ENCODE assay signal across 9 cellular contexts in the genomic region with DNA sequence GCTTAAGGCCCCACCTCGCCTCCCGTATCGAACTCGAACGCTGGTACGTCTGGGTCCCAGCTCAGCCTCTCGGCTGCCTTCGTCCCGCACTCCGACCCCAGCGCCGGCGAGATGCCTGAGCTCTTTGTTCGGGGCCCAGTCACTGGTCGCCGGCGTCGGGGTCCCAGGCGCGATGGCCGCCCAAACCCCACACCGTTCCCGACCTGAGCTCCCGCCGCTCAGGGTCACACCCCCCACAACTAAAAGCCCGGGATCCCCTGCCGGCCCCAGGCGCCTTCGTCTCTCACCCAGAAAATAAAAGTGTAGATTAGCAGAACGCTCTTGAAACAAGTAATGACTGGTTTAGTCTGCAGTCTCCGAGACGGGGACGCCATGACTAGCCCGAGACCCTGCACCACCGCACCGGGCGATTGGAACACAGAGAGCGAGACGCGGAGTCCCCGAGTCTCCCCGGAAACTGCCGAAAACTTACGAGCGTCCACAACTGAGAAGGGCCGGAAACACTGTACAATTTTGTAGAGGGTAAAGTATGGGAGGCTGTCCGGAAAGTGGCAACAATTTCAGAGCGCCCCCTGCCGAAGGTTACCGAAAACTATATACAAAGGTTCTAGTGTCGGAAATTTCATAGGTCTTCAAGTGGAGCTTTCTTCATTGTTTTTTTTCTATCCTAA. TPM values are rescaled to one million over a fixed set of nuclear protein-coding genes. Genes with fewer than 3 reads are reported as not detected.
DNase-seq lines count a peak whose midpoint lies in the region; ATAC-seq and TF ChIP-seq lines count a peak whose summit lies in the region.
"Had no signal": no experiment of that assay in that cellular context is flagged by ENCODE, and none has a peak within 500 bp of the region (broad histone marks: within the 10 kb centered on the region; RNA-seq: fewer than 3 reads in every experiment).

TSPAN6 (minus strand) TSS at position 486 of the 671 bp plus-strand sequence; CDS start at position 374, 112 bp downstream.

- TF ChIP-seq POLR2A in esophagus muscularis mucosa (IDR thresholded peaks at IDR 0.05; ENCODE audit: low read depth), result no peak

- intact Hi-C loops in esophagus muscularis mucosa (cut with DNase I), result loop anchor here (5.0 kb wide), 1 partner anchor 124 kb away; no protein-coding TSS in a partner anchor

- H3K36me3 ChIP-seq in esophagus muscularis mucosa, result peaks cover 0 to 8% (median 0%) of the 10 kb centered on the region in 4 donors
- H3K36me3 ChIP-seq: BLaER1 treated with 17β-estradiol and CSF1 and Interleukin-3, amounts not matched to agents 10 nM and 100 nM had no signal

- peak; percentile 100 for ATAC-seq in HG03175 (IDR thresholded peaks at IDR 0.05; ENCODE audit: unreplicated experiment)

- DNase-seq in NOMO-1 treated with DMSO at 0.1 percent for 48 hours (lab: John Stamatoyannopoulos, UW; ENCODE audit: unreplicated experiment), result peak; percentile 31
- DNase-seq in NOMO-1 treated with dmso at 0.1 percent for 144 hours (lab: John Stamatoyannopoulos, UW; ENCODE audit: unreplicated experiment), result no peak
- DNase-seq in NCI-H748 (lab: John Stamatoyannopoulos, UW; ENCODE audit: unreplicated experiment), result peak; percentile 92
- peak; percentile 73 for DNase-seq in activated T-cell treated with anti-CD3 and anti-CD28 coated beads, Interleukin-2, amount 50 U/mL, for 1 hour
- peak; percentile 92 for DNase-seq in esophagus muscularis mucosa (ENCODE audit: extremely low spot score)
- peak; percentile 82 for DNase-seq in mucosa of gallbladder (ENCODE audit: low spot score)
- peak; percentile 1 to 40 for DNase-seq in stimulated activated CD8-positive, alpha-beta memory T cell treated with anti-CD3 and anti-CD28 coated beads, Interleukin-4, amount 100 ng/mL, for 1 hour (ENCODE audit: low read depth in 2 of 2, low spot score in 1 of 2)

- TF ChIP-seq CTCF in esophagus muscularis mucosa (IDR thresholded peaks at IDR 0.05), result peak; percentile 44 to 51 (median 50)

- H3K4me3 ChIP-seq in esophagus muscularis mucosa, result peak within 1 kb of the TSS; percentile 57 to 63 (median 60)
- H3K4me3 ChIP-seq: BLaER1 treated with 17β-estradiol and CSF1 and Interleukin-3, amounts not matched to agents 10 nM and 100 nM had no signal

- H3K9me3 ChIP-seq in esophagus muscularis mucosa, result no peaks in the 10 kb centered on the region

- no peaks in the 10 kb centered on the region for H3K27me3 ChIP-seq in esophagus muscularis mucosa

- 37% methylated on average over 28 of the region's 51 CpGs for WGBS in esophagus muscularis mucosa

- H3K27ac ChIP-seq in esophagus muscularis mucosa (replicated peaks in 1 of 4), result peak within 1 kb of the TSS; percentile 56 to 68 (median 65)
- H3K27ac ChIP-seq: BLaER1 treated with 17β-estradiol and CSF1 and Interleukin-3, amounts not matched to agents 10 nM and 100 nM had no signal

- H3K4me1 ChIP-seq in esophagus muscularis mucosa, result peaks cover 0 to 4% (median 0%) of the 10 kb centered on the region in 4 donors
- H3K4me1 ChIP-seq: BLaER1 treated with 17β-estradiol and CSF1 and Interleukin-3, amounts not matched to agents 10 nM and 100 nM had no signal

- TF ChIP-seq EP300 in esophagus muscularis mucosa (IDR thresholded peaks at IDR 0.05), result no peak

RNA-seq across cellular contexts. Expression of gene TSPAN6, which starts in this region (rescaled TPM):
- total RNA-seq in esophagus muscularis mucosa, result 1 to 10 TPM; 5.4 to 8.3 (median 6.8) TPM
- total RNA-seq in mucosa of gallbladder, result 37.9 TPM
